ENCODE assay signal across 22 cellular contexts in genomic region chr12:130499474-130499873, GRCh38.
"Had no signal": no experiment of that assay in that cellular context is flagged by ENCODE, and none has a peak within 500 bp of the region (broad histone marks: within the 10 kb centered on the region; RNA-seq: fewer than 3 reads in every experiment).

No MANE protein-coding gene starts in this region.

- H3K4me1 ChIP-seq: esophagus squamous epithelium, gastrocnemius medialis, heart right ventricle, left lung, lower lobe of right lung had no signal

- H3K36me3 ChIP-seq: esophagus squamous epithelium, gastrocnemius medialis, heart right ventricle, left lung, lower lobe of right lung had no signal

- H3K27me3 Mint-ChIP-seq: naive B cell had no signal

- H3K27me3 ChIP-seq: gastrocnemius medialis, left lung had no signal

- DNase-seq: dermis blood vessel endothelial cell; effector CD4-positive, alpha-beta T cell; effector memory CD4-positive, alpha-beta T cell; erythroblast; esophagus squamous epithelium; foreskin fibroblast; foreskin melanocyte; gastrocnemius medialis; glutamatergic neuron; head of caudate nucleus; heart right ventricle; hippocampal formation; left cardiac atrium; left lung; left ventricle myocardium superior; lower lobe of right lung; mesenchymal stem cell; mucosa of descending colon; naive B cell had no signal

- H3K9me3 ChIP-seq: esophagus squamous epithelium, gastrocnemius medialis, heart right ventricle, left lung, lower lobe of right lung, mucosa of descending colon had no signal

- H3K27ac Mint-ChIP-seq: naive B cell had no signal

- H3K4me1 Mint-ChIP-seq: naive B cell had no signal

- H3K4me3 ChIP-seq: coronary artery, dorsolateral prefrontal cortex, esophagus squamous epithelium, gastrocnemius medialis, heart right ventricle, left lung, lower lobe of right lung, mucosa of descending colon had no signal

- H3K27ac ChIP-seq: coronary artery, dorsolateral prefrontal cortex, epithelial cell of prostate, esophagus squamous epithelium, gastrocnemius medialis, heart right ventricle, left lung, lower lobe of right lung had no signal

- H3K4me3 Mint-ChIP-seq: naive B cell had no signal

- H3K36me3 Mint-ChIP-seq: naive B cell had no signal
